In the genomic region with DNA sequence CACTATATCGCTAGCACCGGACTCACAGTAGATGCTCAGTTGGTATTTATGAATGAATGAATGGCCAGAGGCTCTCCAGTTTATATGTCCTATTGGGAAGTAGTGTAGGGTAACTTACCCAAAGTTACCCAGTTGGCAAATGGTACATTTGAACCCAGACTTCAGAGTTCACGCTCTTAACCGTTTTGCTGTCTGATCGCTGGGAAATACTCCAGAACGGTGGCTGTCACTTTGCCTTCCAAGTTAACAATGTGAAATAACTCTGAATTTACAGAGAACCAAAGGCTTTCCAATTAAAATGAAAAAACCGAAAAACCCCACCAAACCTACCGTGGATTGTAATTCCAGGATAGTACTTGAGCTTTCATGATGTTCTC, we compare ENCODE assay signal across 2 cellular contexts.
TF ChIP-seq lines count a peak whose summit lies in the region.

No MANE protein-coding gene starts in this region.

TF ChIP-seq in IMR-90, 13 proteins besides CTCF, POLR2A, EP300 and RAD21:
- TF ChIP-seq, protein P1, sequence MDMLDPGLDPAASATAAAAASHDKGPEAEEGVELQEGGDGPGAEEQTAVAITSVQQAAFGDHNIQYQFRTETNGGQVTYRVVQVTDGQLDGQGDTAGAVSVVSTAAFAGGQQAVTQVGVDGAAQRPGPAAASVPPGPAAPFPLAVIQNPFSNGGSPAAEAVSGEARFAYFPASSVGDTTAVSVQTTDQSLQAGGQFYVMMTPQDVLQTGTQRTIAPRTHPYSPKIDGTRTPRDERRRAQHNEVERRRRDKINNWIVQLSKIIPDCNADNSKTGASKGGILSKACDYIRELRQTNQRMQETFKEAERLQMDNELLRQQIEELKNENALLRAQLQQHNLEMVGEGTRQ (IDR thresholded peaks at IDR 0.05; ENCODE audit: low read depth, low read length) = no peak
- TF ChIP-seq, protein P2, sequence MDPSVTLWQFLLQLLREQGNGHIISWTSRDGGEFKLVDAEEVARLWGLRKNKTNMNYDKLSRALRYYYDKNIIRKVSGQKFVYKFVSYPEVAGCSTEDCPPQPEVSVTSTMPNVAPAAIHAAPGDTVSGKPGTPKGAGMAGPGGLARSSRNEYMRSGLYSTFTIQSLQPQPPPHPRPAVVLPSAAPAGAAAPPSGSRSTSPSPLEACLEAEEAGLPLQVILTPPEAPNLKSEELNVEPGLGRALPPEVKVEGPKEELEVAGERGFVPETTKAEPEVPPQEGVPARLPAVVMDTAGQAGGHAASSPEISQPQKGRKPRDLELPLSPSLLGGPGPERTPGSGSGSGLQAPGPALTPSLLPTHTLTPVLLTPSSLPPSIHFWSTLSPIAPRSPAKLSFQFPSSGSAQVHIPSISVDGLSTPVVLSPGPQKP (IDR thresholded peaks at IDR 0.05; ENCODE audit: borderline replicate concordance, low read depth, low read length) = no peak
- no peak for TF ChIP-seq FOS (IDR thresholded peaks at IDR 0.05; ENCODE audit: low read depth, low read length)
- no peak for TF ChIP-seq MAFK (IDR thresholded peaks at IDR 0.05; ENCODE audit: low read depth, low read length)
- no peak for TF ChIP-seq RFX5 (IDR thresholded peaks at IDR 0.05; ENCODE audit: low read depth, low read length)
- no peak for TF ChIP-seq NFE2L2 (IDR thresholded peaks at IDR 0.05; ENCODE audit: low read depth, low read length)
- TF ChIP-seq MAZ (IDR thresholded peaks at IDR 0.05; ENCODE audit: borderline replicate concordance, low read depth, low read length) = no peak
- no peak for TF ChIP-seq CEBPB (IDR thresholded peaks at IDR 0.05; ENCODE audit: low read depth, low read length)
- TF ChIP-seq MXI1 (IDR thresholded peaks at IDR 0.05; ENCODE audit: borderline replicate concordance, low read depth, low read length) = no peak
- no peak for TF ChIP-seq BHLHE40 (IDR thresholded peaks at IDR 0.05; ENCODE audit: low read depth, low read length)
- TF ChIP-seq SMC3 (IDR thresholded peaks at IDR 0.05; ENCODE audit: low read depth, low read length) = no peak
- TF ChIP-seq CHD1 (IDR thresholded peaks at IDR 0.05; ENCODE audit: low read depth, low read length) = no peak
- TF ChIP-seq RCOR1 (IDR thresholded peaks at IDR 0.05; ENCODE audit: insufficient replicate concordance, low read length) = no peak

TF ChIP-seq in neural cell, 6 proteins besides CTCF, POLR2A, EP300 and RAD21:
- TF ChIP-seq TAF1 (IDR thresholded peaks at IDR 0.05; ENCODE audit: low read depth) = no peak
- TF ChIP-seq POLR2AphosphoS5 (IDR thresholded peaks at IDR 0.05) = no peak
